Comparison of ENCODE assay signal across 1 cellular context in the genomic region with DNA sequence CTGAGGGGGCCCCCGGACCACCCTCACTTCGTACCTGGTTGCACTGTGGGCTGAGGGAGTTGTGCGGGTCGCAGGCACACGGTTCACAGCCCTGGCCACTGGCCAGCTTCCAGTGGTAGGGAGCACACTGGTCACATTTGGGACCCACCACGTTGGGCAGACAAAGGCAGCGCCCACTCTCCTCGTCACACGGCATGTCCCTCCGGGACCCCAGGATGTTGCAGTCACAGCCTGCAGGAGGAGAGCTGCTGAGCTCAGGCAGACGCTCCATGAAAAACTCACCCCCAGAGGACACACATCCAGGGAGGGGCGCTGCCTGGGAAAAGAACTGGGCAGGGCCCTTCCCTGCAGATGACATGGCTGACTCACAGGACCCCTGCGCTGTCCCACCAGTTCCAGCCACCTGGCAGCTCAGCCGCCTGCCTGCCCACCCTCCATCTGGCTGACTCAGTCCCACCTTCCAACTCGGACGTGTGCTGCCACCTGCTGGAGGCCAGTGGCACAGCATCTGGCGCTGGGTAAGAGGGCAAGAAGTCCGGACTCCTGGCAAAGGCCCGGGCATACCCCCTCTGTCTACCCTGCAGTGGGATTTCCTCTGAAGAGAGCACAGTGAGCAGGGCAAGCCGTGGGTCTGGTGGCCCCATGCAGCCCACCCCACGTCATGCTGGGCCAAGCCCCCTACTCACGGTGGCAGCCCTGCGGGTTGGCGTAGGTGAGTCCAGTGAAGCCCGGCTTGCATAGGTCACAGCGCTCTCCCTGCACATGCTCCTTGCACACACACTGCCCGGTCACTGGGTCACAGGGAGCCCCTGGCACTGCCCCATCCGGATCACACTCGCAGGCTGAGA.
A peak's percentile ranks its signal among the peaks of the same experiment; 100 is the strongest.
TF ChIP-seq lines count a peak whose summit lies in the region.

No MANE protein-coding gene starts in this region.

TF ChIP-seq in K562, 482 proteins besides CTCF, POLR2A, EP300 and RAD21 (continued from another document):
- TF ChIP-seq, protein P1, sequence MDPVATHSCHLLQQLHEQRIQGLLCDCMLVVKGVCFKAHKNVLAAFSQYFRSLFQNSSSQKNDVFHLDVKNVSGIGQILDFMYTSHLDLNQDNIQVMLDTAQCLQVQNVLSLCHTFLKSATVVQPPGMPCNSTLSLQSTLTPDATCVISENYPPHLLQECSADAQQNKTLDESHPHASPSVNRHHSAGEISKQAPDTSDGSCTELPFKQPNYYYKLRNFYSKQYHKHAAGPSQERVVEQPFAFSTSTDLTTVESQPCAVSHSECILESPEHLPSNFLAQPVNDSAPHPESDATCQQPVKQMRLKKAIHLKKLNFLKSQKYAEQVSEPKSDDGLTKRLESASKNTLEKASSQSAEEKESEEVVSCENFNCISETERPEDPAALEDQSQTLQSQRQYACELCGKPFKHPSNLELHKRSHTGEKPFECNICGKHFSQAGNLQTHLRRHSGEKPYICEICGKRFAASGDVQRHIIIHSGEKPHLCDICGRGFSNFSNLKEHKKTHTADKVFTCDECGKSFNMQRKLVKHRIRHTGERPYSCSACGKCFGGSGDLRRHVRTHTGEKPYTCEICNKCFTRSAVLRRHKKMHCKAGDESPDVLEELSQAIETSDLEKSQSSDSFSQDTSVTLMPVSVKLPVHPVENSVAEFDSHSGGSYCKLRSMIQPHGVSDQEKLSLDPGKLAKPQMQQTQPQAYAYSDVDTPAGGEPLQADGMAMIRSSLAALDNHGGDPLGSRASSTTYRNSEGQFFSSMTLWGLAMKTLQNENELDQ (CRISPR knock-in tag; IDR thresholded peaks at IDR 0.05; ENCODE audit: borderline replicate concordance) = no peak; the same call in 1 of the 2 replicates
- TF ChIP-seq SREBF2 (CRISPR knock-in tag; IDR thresholded peaks at IDR 0.05) (no peak), KLF16 (IDR thresholded peaks at IDR 0.05) (peak; percentile 61), TAF1 (IDR thresholded peaks at IDR 0.05; ENCODE audit: control insufficient read depth, extremely low read depth, insufficient read depth, low read length, severe bottlenecking) (no peak), RBFOX2 (IDR thresholded peaks at IDR 0.05; ENCODE audit: low read depth, low read length) (no peak), TCF3 (CRISPR knock-in tag; IDR thresholded peaks at IDR 0.05) (no peak), GTF2E2 (tag; IDR thresholded peaks at IDR 0.05) (no peak), MNT (conservative IDR thresholded peaks at IDR 0.05) (no peak), CBX3 (IDR thresholded peaks at IDR 0.05; ENCODE audit: borderline replicate concordance in 1 of 2, low read length in 2 of 2) (no peak), SMC3 (conservative IDR thresholded peaks at IDR 0.05; ENCODE audit: insufficient read depth, low read depth, low read length) (peak; percentile 80), ELK3 (CRISPR knock-in tag; IDR thresholded peaks at IDR 0.05) (no peak), NFIC (IDR thresholded peaks at IDR 0.05) (peak; percentile 42; the same call in 1 of the 2 replicates), BRF1 (IDR thresholded peaks at IDR 0.05; ENCODE audit: borderline replicate concordance, extremely low read depth, insufficient read length) (no peak), MYNN (IDR thresholded peaks at IDR 0.05) (0 out of 2 replicates have a peak, but pooled peaks have one; percentile 35), MYNN (CRISPR knock-in tag; IDR thresholded peaks at IDR 0.05) (no peak), FOXK2 (conservative IDR thresholded peaks at IDR 0.05 in 1 of 2, IDR thresholded peaks at IDR 0.05 in 1 of 2; ENCODE audit: low read depth in 2 of 2) (no peak), ESRRA (IDR thresholded peaks at IDR 0.05; ENCODE audit: borderline replicate concordance, low read depth) (no peak), MAZ (CRISPR knock-in tag; conservative IDR thresholded peaks at IDR 0.05 in 1 of 2, IDR thresholded peaks at IDR 0.05 in 1 of 2) (peak; percentile 28 to 42; a peak in 1 of 4 replicates), HLTF (IDR thresholded peaks at IDR 0.05) (no peak), TFAP4 (CRISPR knock-in tag; IDR thresholded peaks at IDR 0.05; ENCODE audit: borderline replicate concordance) (peak; percentile 70; the same call in 1 of the 2 replicates), ATF3 (IDR thresholded peaks at IDR 0.05) (peak; percentile 60), ATF3 (CRISPR knock-in tag; conservative IDR thresholded peaks at IDR 0.05) (no peak), TOE1 (IDR thresholded peaks at IDR 0.05; ENCODE audit: borderline replicate concordance) (peak; percentile 32; the same call in 1 of the 2 replicates), TOE1 (CRISPR knock-in tag; IDR thresholded peaks at IDR 0.05; ENCODE audit: borderline replicate concordance, low read depth) (no peak), RB1 (IDR thresholded peaks at IDR 0.05; ENCODE audit: low read depth) (peak; percentile 61), YY1 (IDR thresholded peaks at IDR 0.05; ENCODE audit: borderline replicate concordance in 1 of 3, control insufficient read depth in 1 of 3, extremely low read depth in 1 of 3, insufficient read depth in 3 of 3, insufficient read length in 1 of 3, insufficient replicate concordance in 2 of 3, low read depth in 1 of 3, low read length in 2 of 3) (peak in 2 of 3 experiments; percentile 32 to 45), THAP7 (CRISPR knock-in tag; IDR thresholded peaks at IDR 0.05) (no peak), XRCC4 (IDR thresholded peaks at IDR 0.05; ENCODE audit: extremely low read depth, insufficient read depth, insufficient read length) (no peak), PURB (CRISPR knock-in tag; IDR thresholded peaks at IDR 0.05; ENCODE audit: low read depth) (no peak), ZNF174 (CRISPR knock-in tag; IDR thresholded peaks at IDR 0.05) (no peak), CBFA2T2 (conservative IDR thresholded peaks at IDR 0.05) (peak; percentile 42; the same call in 1 of the 2 replicates), FOSL1 (tag; conservative IDR thresholded peaks at IDR 0.05) (peak; percentile 52; the same call in 1 of the 2 replicates), FOXJ2 (tag; IDR thresholded peaks at IDR 0.05) (no peak), IRF2 (CRISPR knock-in tag; IDR thresholded peaks at IDR 0.05) (no peak), TCFL5 (CRISPR knock-in tag; conservative IDR thresholded peaks at IDR 0.05) (no peak), PML (IDR thresholded peaks at IDR 0.05; ENCODE audit: low read length) (no peak), NFE2 (IDR thresholded peaks at IDR 0.05; ENCODE audit: low read depth) (peak; percentile 28; the same call in 1 of the 2 replicates)
- TF ChIP-seq, protein P2, sequence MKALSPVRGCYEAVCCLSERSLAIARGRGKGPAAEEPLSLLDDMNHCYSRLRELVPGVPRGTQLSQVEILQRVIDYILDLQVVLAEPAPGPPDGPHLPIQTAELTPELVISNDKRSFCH (CRISPR knock-in tag; IDR thresholded peaks at IDR 0.05) = no peak
- TF ChIP-seq, protein P2 (tag; IDR thresholded peaks at IDR 0.05) = no peak
- TF ChIP-seq, protein P3, sequence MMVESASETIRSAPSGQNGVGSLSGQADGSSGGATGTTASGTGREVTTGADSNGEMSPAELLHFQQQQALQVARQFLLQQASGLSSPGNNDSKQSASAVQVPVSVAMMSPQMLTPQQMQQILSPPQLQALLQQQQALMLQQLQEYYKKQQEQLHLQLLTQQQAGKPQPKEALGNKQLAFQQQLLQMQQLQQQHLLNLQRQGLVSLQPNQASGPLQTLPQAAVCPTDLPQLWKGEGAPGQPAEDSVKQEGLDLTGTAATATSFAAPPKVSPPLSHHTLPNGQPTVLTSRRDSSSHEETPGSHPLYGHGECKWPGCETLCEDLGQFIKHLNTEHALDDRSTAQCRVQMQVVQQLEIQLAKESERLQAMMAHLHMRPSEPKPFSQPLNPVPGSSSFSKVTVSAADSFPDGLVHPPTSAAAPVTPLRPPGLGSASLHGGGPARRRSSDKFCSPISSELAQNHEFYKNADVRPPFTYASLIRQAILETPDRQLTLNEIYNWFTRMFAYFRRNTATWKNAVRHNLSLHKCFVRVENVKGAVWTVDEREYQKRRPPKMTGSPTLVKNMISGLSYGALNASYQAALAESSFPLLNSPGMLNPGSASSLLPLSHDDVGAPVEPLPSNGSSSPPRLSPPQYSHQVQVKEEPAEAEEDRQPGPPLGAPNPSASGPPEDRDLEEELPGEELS (CRISPR knock-in tag; IDR thresholded peaks at IDR 0.05; ENCODE audit: borderline replicate concordance) = no peak
